Comparison of ENCODE assay signal across 8 cellular contexts in the genomic region with DNA sequence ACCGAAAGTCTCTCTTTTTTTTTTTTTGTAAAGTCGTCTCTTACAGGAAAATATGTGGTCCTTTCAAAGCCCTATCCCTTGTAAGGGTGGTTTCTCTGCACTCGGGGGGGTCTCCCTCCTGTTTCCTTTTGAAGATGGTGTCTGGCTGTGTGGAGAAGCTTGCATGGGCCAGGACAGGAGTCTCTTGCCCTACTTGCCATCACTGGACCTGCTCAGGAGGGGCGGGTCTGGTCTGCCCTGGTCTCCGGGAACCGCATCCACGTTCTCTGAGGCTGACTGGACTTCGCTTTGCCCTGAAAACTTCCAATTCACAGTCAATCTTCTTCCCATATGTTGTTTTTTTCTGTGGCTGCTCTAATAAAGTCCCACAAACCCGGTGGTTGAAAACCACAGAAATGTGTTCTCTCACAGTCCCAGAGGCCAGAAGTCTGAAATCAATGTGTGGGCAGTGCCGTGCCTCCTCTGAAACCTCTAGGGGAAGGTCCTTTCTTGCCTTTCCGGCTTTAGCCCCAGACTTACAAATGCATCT.
A peak's percentile ranks its signal among the peaks of the same experiment; 100 is the strongest.
DNase-seq lines count a peak whose midpoint lies in the region; ATAC-seq and TF ChIP-seq lines count a peak whose summit lies in the region.

No MANE protein-coding gene starts in this region.

- no peaks in the 10 kb centered on the region for H3K36me3 ChIP-seq in MM.1S (replicated peaks; ENCODE audit: insufficient read depth, low read length)

- H3K9me2 ChIP-seq in MM.1S (replicated peaks; ENCODE audit: insufficient read depth, low read length): no peaks in the 10 kb centered on the region

- H3K4me3 ChIP-seq in MM.1S (ENCODE audit: low read length): peak overlapping the region; percentile 38

- H3K9ac ChIP-seq in MM.1S (ENCODE audit: low read length): peak overlapping the region; percentile 75

- H3K27me3 ChIP-seq in MM.1S (replicated peaks; ENCODE audit: insufficient read depth, low read length): no peaks in the 10 kb centered on the region

- peak overlapping the region; percentile 16; the same call in 1 of the 2 replicates for H2AFZ ChIP-seq in MM.1S (ENCODE audit: low read length)

- H3K27ac ChIP-seq in MM.1S (ENCODE audit: low read length): peak overlapping the region; percentile 99

- H3K9me3 ChIP-seq in MM.1S (replicated peaks; ENCODE audit: insufficient read depth, low read length): no peaks in the 10 kb centered on the region

- DNase-seq in EL (peak; percentile 89), MM.1S (peak; percentile 95), epidermal melanocyte (ENCODE audit: insufficient read length, low spot score) (peak; percentile 67), NK-92 (lab: John Stamatoyannopoulos, UW; ENCODE audit: unreplicated experiment) (no peak), midbrain (lab: John Stamatoyannopoulos, UW) (no peak), NCI-H446 treated with DMSO at 0.1 percent for 48 hours (lab: John Stamatoyannopoulos, UW) (no peak)

- H3K4me1 ChIP-seq in MM.1S (ENCODE audit: low read length): peaks cover 33% of the 10 kb centered on the region

- H3F3A ChIP-seq in MM.1S (ENCODE audit: insufficient read depth, low read length): peaks cover 26% of the 10 kb centered on the region

- peak; percentile 52 for ATAC-seq in GM21423 (IDR thresholded peaks at IDR 0.05; ENCODE audit: unreplicated experiment)
- no peak for ATAC-seq in GM19328 (IDR thresholded peaks at IDR 0.05; ENCODE audit: unreplicated experiment)

- TF ChIP-seq CTCF in MM.1S (IDR thresholded peaks at IDR 0.05; ENCODE audit: low read length): no peak

- no peaks in the 10 kb centered on the region for H3K79me2 ChIP-seq in MM.1S (ENCODE audit: low read length)

- no peaks in the 10 kb centered on the region for H4K20me1 ChIP-seq in MM.1S (ENCODE audit: insufficient read depth, low read length)

- H3K4me2 ChIP-seq in MM.1S (ENCODE audit: low read depth, low read length): peak overlapping the region; percentile 93

Comparison
In these comparisons a context has a peak if more than half of its experiments do, and no peak if none do; other contexts are left out.
1. DNase-seq: peak in EL (single experiment), MM.1S (single experiment) and epidermal melanocyte (single experiment); none in NK-92 (single experiment), midbrain (single experiment) and NCI-H446 treated with DMSO at 0.1 percent for 48 hours (single experiment).